In genomic region chr22:19728836-19729235, GRCh38 we compare ENCODE assay signal across 20 cellular contexts. TPM values are rescaled to one million over a fixed set of nuclear protein-coding genes. Genes with fewer than 3 reads are reported as not detected.
"Had no signal": no experiment of that assay in that cellular context is flagged by ENCODE, and none has a peak within 500 bp of the region (broad histone marks: within the 10 kb centered on the region; RNA-seq: fewer than 3 reads in every experiment).

No MANE protein-coding gene starts in this region.

- H3K9me3 ChIP-seq: esophagus muscularis mucosa, gastrocnemius medialis, heart right ventricle, stomach, thoracic aorta, transverse colon had no signal

- H3K4me1 ChIP-seq: gastrocnemius medialis had no signal

- H3K9me3 Mint-ChIP-seq: dendritic cell treated with granulocyte-macrophage colony-stimulating factor and Interleukin-4, amounts not matched to agents 40 ng/mL and 50 ng/mL, for 4 days; effector memory CD8-positive, alpha-beta T cell; naive thymus-derived CD8-positive, alpha-beta T cell had no signal

- DNase-seq: effector memory CD8-positive, alpha-beta T cell; gastrocnemius medialis; heart right ventricle; hypothalamus; kidney glomerular epithelial cell; mesendoderm; naive thymus-derived CD8-positive, alpha-beta T cell; posterior cingulate gyrus; stimulated activated CD4-positive, alpha-beta T cell treated with anti-CD3 and anti-CD28 coated beads, Interleukin-2, amount 100 ng/mL, for 24 hours; stimulated activated CD4-positive, alpha-beta T cell treated with anti-CD3 and anti-CD28 coated beads, Interleukin-4, amount 100 ng/mL, for 4 hours; stimulated activated naive CD4-positive, alpha-beta T cell; stomach; transverse colon had no signal

- H3K4me3 Mint-ChIP-seq: dendritic cell treated with granulocyte-macrophage colony-stimulating factor and Interleukin-4, amounts not matched to agents 40 ng/mL and 50 ng/mL, for 4 days; effector memory CD8-positive, alpha-beta T cell; naive thymus-derived CD8-positive, alpha-beta T cell had no signal

- H3K4me3 ChIP-seq: esophagus muscularis mucosa, gastrocnemius medialis, heart right ventricle, skin epidermis, stomach, thoracic aorta, transverse colon had no signal

- ATAC-seq: effector memory CD8-positive, alpha-beta T cell; gastrocnemius medialis; heart right ventricle; naive thymus-derived CD8-positive, alpha-beta T cell; sciatic nerve had no signal

- H3K36me3 ChIP-seq: esophagus muscularis mucosa, gastrocnemius medialis, heart right ventricle, stomach, thoracic aorta, transverse colon had no signal

- H3K36me3 Mint-ChIP-seq: naive thymus-derived CD8-positive, alpha-beta T cell had no signal

- H3K27ac ChIP-seq: epithelial cell of prostate, esophagus muscularis mucosa, gastrocnemius medialis, heart right ventricle, skin epidermis, stomach, thoracic aorta, transverse colon had no signal

- H3K27ac Mint-ChIP-seq: dendritic cell treated with granulocyte-macrophage colony-stimulating factor and Interleukin-4, amounts not matched to agents 40 ng/mL and 50 ng/mL, for 4 days; effector memory CD8-positive, alpha-beta T cell; naive thymus-derived CD8-positive, alpha-beta T cell had no signal

RNA-seq across cellular contexts. Expression of gene GP1BB, which starts 5.5 kb away (rescaled TPM):
- polyA plus RNA-seq: naive thymus-derived CD8-positive, alpha-beta T cell had no signal

RNA-seq across cellular contexts. Expression of gene TBX1, which starts 31.7 kb away (rescaled TPM):
- total RNA-seq: naive thymus-derived CD8-positive, alpha-beta T cell had no signal
- polyA plus RNA-seq: naive thymus-derived CD8-positive, alpha-beta T cell; neural cell had no signal
